ENCODE assay signal across 1 cellular context in the genomic region with DNA sequence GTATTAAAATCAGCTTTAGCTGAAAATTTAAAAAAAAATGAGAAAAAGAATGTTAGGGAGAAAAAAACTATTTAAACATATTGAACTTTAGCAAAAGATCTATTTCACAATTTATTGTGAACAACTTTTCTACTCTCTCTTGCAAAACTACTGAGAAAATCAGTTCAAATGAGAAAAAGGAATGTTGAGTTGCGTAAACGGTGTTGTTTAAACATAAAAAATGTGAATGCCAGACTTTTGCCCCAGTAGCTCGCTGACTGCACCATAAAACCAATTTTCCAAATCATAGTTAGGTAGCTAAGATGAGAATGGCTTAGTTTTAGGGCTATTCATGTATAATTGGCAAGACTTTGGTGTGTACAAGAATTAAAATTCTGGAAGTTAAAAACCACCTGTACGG.
TF ChIP-seq lines count a peak whose summit lies in the region.

No MANE protein-coding gene starts in this region.

TF ChIP-seq in HepG2, 621 proteins besides CTCF, POLR2A, EP300 and RAD21 (continued from another document and continues in another):
- TF ChIP-seq, protein P1, sequence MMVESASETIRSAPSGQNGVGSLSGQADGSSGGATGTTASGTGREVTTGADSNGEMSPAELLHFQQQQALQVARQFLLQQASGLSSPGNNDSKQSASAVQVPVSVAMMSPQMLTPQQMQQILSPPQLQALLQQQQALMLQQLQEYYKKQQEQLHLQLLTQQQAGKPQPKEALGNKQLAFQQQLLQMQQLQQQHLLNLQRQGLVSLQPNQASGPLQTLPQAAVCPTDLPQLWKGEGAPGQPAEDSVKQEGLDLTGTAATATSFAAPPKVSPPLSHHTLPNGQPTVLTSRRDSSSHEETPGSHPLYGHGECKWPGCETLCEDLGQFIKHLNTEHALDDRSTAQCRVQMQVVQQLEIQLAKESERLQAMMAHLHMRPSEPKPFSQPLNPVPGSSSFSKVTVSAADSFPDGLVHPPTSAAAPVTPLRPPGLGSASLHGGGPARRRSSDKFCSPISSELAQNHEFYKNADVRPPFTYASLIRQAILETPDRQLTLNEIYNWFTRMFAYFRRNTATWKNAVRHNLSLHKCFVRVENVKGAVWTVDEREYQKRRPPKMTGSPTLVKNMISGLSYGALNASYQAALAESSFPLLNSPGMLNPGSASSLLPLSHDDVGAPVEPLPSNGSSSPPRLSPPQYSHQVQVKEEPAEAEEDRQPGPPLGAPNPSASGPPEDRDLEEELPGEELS (CRISPR knock-in tag; IDR thresholded peaks at IDR 0.05), result peak; percentile 69
- TF ChIP-seq HES4 (CRISPR knock-in tag; IDR thresholded peaks at IDR 0.05; ENCODE audit: borderline replicate concordance) (no peak), ZNF644 (CRISPR knock-in tag; IDR thresholded peaks at IDR 0.05; ENCODE audit: low read depth) (0 out of 2 replicates have a peak, but pooled peaks have one; percentile 30), SIX1 (CRISPR knock-in tag; IDR thresholded peaks at IDR 0.05; ENCODE audit: borderline replicate concordance) (peak; percentile 65; the same call in 1 of the 2 replicates), FOXO1 (CRISPR knock-in tag; IDR thresholded peaks at IDR 0.05) (peak; percentile 30; the same call in 1 of the 2 replicates), KLF16 (CRISPR knock-in tag; IDR thresholded peaks at IDR 0.05) (peak in 1 of 2 experiments; percentile 38; a peak in 1 of 4 replicates), SALL1 (CRISPR knock-in tag; IDR thresholded peaks at IDR 0.05) (peak; percentile 46; the same call in 1 of the 2 replicates), MED1 (CRISPR knock-in tag; IDR thresholded peaks at IDR 0.05) (peak; percentile 61), ZNF530 (CRISPR knock-in tag; IDR thresholded peaks at IDR 0.05; ENCODE audit: low read depth) (no peak), GFI1 (CRISPR knock-in tag; IDR thresholded peaks at IDR 0.05; ENCODE audit: borderline replicate concordance) (peak; percentile 95), ZNF264 (CRISPR knock-in tag; IDR thresholded peaks at IDR 0.05) (peak; percentile 57; the same call in 1 of the 2 replicates), ESRRA (CRISPR knock-in tag; IDR thresholded peaks at IDR 0.05; ENCODE audit: low read depth) (no peak), NR2F6 (IDR thresholded peaks at IDR 0.05) (peak; percentile 62), NR2F6 (CRISPR knock-in tag; IDR thresholded peaks at IDR 0.05) (0 out of 2 replicates have a peak, but pooled peaks have one; percentile 14), ATM (IDR thresholded peaks at IDR 0.05; ENCODE audit: borderline replicate concordance) (no peak; the same call in 1 of the 2 replicates), DPF2 (CRISPR knock-in tag; IDR thresholded peaks at IDR 0.05; ENCODE audit: borderline replicate concordance, low read depth) (peak; percentile 58; the same call in 1 of the 2 replicates), TGIF2 (CRISPR knock-in tag; IDR thresholded peaks at IDR 0.05) (no peak), RAD51 (IDR thresholded peaks at IDR 0.05; ENCODE audit: borderline replicate concordance) (no peak), ASH2L (IDR thresholded peaks at IDR 0.05; ENCODE audit: insufficient read length, low read depth, low read length) (peak; percentile 33), ZNF432 (CRISPR knock-in tag; IDR thresholded peaks at IDR 0.05; ENCODE audit: borderline replicate concordance) (no peak), NKX3-1 (CRISPR knock-in tag; IDR thresholded peaks at IDR 0.05) (peak; percentile 61; the same call in 1 of the 2 replicates), HNF4A (CRISPR knock-in tag; IDR thresholded peaks at IDR 0.05) (peak; percentile 63), HDAC2 (CRISPR knock-in tag; IDR thresholded peaks at IDR 0.05) (peak; percentile 49), MAFG (CRISPR knock-in tag; IDR thresholded peaks at IDR 0.05) (no peak), GATAD2A (CRISPR knock-in tag; IDR thresholded peaks at IDR 0.05) (peak; percentile 89), SAP130 (CRISPR knock-in tag; IDR thresholded peaks at IDR 0.05; ENCODE audit: low read depth) (peak; percentile 61), NCOA2 (CRISPR knock-in tag; IDR thresholded peaks at IDR 0.05) (peak; percentile 76; the same call in 1 of the 2 replicates), TCF7 (IDR thresholded peaks at IDR 0.05; ENCODE audit: low read depth) (peak; percentile 32), ZNF549 (CRISPR knock-in tag; IDR thresholded peaks at IDR 0.05) (no peak), ZNF780A (CRISPR knock-in tag; IDR thresholded peaks at IDR 0.05) (no peak), HNF4G (IDR thresholded peaks at IDR 0.05; ENCODE audit: borderline replicate concordance, low read depth, low read length) (peak; percentile 48; the same call in 1 of the 2 replicates), HNF4G (CRISPR knock-in tag; IDR thresholded peaks at IDR 0.05; ENCODE audit: borderline replicate concordance, low read depth) (no peak), ZNF792 (CRISPR knock-in tag; IDR thresholded peaks at IDR 0.05) (no peak), PHF20 (CRISPR knock-in tag; IDR thresholded peaks at IDR 0.05) (no peak)
- TF ChIP-seq, protein P2, sequence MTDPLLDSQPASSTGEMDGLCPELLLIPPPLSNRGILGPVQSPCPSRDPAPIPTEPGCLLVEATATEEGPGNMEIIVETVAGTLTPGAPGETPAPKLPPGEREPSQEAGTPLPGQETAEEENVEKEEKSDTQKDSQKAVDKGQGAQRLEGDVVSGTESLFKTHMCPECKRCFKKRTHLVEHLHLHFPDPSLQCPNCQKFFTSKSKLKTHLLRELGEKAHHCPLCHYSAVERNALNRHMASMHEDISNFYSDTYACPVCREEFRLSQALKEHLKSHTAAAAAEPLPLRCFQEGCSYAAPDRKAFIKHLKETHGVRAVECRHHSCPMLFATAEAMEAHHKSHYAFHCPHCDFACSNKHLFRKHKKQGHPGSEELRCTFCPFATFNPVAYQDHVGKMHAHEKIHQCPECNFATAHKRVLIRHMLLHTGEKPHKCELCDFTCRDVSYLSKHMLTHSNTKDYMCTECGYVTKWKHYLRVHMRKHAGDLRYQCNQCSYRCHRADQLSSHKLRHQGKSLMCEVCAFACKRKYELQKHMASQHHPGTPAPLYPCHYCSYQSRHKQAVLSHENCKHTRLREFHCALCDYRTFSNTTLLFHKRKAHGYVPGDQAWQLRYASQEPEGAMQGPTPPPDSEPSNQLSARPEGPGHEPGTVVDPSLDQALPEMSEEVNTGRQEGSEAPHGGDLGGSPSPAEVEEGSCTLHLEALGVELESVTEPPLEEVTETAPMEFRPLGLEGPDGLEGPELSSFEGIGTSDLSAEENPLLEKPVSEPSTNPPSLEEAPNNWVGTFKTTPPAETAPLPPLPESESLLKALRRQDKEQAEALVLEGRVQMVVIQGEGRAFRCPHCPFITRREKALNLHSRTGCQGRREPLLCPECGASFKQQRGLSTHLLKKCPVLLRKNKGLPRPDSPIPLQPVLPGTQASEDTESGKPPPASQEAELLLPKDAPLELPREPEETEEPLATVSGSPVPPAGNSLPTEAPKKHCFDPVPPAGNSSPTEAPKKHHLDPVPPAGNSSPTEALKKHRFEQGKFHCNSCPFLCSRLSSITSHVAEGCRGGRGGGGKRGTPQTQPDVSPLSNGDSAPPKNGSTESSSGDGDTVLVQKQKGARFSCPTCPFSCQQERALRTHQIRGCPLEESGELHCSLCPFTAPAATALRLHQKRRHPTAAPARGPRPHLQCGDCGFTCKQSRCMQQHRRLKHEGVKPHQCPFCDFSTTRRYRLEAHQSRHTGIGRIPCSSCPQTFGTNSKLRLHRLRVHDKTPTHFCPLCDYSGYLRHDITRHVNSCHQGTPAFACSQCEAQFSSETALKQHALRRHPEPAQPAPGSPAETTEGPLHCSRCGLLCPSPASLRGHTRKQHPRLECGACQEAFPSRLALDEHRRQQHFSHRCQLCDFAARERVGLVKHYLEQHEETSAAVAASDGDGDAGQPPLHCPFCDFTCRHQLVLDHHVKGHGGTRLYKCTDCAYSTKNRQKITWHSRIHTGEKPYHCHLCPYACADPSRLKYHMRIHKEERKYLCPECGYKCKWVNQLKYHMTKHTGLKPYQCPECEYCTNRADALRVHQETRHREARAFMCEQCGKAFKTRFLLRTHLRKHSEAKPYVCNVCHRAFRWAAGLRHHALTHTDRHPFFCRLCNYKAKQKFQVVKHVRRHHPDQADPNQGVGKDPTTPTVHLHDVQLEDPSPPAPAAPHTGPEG (CRISPR knock-in tag; IDR thresholded peaks at IDR 0.05), result peak; percentile 44; the same call in 1 of the 2 replicates
- TF ChIP-seq, protein P3, sequence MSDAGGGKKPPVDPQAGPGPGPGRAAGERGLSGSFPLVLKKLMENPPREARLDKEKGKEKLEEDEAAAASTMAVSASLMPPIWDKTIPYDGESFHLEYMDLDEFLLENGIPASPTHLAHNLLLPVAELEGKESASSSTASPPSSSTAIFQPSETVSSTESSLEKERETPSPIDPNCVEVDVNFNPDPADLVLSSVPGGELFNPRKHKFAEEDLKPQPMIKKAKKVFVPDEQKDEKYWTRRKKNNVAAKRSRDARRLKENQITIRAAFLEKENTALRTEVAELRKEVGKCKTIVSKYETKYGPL (CRISPR knock-in tag; IDR thresholded peaks at IDR 0.05), result peak; percentile 61; the same call in 1 of the 2 replicates
- TF ChIP-seq, protein P4, sequence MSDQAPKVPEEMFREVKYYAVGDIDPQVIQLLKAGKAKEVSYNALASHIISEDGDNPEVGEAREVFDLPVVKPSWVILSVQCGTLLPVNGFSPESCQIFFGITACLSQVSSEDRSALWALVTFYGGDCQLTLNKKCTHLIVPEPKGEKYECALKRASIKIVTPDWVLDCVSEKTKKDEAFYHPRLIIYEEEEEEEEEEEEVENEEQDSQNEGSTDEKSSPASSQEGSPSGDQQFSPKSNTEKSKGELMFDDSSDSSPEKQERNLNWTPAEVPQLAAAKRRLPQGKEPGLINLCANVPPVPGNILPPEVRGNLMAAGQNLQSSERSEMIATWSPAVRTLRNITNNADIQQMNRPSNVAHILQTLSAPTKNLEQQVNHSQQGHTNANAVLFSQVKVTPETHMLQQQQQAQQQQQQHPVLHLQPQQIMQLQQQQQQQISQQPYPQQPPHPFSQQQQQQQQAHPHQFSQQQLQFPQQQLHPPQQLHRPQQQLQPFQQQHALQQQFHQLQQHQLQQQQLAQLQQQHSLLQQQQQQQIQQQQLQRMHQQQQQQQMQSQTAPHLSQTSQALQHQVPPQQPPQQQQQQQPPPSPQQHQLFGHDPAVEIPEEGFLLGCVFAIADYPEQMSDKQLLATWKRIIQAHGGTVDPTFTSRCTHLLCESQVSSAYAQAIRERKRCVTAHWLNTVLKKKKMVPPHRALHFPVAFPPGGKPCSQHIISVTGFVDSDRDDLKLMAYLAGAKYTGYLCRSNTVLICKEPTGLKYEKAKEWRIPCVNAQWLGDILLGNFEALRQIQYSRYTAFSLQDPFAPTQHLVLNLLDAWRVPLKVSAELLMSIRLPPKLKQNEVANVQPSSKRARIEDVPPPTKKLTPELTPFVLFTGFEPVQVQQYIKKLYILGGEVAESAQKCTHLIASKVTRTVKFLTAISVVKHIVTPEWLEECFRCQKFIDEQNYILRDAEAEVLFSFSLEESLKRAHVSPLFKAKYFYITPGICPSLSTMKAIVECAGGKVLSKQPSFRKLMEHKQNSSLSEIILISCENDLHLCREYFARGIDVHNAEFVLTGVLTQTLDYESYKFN (CRISPR knock-in tag; conservative IDR thresholded peaks at IDR 0.05), result peak; percentile 73
- TF ChIP-seq, protein P5, sequence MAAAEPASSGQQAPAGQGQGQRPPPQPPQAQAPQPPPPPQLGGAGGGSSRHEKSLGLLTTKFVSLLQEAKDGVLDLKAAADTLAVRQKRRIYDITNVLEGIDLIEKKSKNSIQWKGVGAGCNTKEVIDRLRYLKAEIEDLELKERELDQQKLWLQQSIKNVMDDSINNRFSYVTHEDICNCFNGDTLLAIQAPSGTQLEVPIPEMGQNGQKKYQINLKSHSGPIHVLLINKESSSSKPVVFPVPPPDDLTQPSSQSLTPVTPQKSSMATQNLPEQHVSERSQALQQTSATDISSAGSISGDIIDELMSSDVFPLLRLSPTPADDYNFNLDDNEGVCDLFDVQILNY (CRISPR knock-in tag; conservative IDR thresholded peaks at IDR 0.05), result no peak
- TF ChIP-seq, protein P6, sequence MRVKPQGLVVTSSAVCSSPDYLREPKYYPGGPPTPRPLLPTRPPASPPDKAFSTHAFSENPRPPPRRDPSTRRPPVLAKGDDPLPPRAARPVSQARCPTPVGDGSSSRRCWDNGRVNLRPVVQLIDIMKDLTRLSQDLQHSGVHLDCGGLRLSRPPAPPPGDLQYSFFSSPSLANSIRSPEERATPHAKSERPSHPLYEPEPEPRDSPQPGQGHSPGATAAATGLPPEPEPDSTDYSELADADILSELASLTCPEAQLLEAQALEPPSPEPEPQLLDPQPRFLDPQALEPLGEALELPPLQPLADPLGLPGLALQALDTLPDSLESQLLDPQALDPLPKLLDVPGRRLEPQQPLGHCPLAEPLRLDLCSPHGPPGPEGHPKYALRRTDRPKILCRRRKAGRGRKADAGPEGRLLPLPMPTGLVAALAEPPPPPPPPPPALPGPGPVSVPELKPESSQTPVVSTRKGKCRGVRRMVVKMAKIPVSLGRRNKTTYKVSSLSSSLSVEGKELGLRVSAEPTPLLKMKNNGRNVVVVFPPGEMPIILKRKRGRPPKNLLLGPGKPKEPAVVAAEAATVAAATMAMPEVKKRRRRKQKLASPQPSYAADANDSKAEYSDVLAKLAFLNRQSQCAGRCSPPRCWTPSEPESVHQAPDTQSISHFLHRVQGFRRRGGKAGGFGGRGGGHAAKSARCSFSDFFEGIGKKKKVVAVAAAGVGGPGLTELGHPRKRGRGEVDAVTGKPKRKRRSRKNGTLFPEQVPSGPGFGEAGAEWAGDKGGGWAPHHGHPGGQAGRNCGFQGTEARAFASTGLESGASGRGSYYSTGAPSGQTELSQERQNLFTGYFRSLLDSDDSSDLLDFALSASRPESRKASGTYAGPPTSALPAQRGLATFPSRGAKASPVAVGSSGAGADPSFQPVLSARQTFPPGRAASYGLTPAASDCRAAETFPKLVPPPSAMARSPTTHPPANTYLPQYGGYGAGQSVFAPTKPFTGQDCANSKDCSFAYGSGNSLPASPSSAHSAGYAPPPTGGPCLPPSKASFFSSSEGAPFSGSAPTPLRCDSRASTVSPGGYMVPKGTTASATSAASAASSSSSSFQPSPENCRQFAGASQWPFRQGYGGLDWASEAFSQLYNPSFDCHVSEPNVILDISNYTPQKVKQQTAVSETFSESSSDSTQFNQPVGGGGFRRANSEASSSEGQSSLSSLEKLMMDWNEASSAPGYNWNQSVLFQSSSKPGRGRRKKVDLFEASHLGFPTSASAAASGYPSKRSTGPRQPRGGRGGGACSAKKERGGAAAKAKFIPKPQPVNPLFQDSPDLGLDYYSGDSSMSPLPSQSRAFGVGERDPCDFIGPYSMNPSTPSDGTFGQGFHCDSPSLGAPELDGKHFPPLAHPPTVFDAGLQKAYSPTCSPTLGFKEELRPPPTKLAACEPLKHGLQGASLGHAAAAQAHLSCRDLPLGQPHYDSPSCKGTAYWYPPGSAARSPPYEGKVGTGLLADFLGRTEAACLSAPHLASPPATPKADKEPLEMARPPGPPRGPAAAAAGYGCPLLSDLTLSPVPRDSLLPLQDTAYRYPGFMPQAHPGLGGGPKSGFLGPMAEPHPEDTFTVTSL (CRISPR knock-in tag; IDR thresholded peaks at IDR 0.05; ENCODE audit: borderline replicate concordance), result peak; percentile 80; the same call in 1 of the 2 replicates
- TF ChIP-seq, protein P7, sequence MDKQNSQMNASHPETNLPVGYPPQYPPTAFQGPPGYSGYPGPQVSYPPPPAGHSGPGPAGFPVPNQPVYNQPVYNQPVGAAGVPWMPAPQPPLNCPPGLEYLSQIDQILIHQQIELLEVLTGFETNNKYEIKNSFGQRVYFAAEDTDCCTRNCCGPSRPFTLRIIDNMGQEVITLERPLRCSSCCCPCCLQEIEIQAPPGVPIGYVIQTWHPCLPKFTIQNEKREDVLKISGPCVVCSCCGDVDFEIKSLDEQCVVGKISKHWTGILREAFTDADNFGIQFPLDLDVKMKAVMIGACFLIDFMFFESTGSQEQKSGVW (CRISPR knock-in tag; IDR thresholded peaks at IDR 0.05; ENCODE audit: borderline replicate concordance), result no peak
